ENCODE assay signal across 9 cellular contexts in the genomic region with DNA sequence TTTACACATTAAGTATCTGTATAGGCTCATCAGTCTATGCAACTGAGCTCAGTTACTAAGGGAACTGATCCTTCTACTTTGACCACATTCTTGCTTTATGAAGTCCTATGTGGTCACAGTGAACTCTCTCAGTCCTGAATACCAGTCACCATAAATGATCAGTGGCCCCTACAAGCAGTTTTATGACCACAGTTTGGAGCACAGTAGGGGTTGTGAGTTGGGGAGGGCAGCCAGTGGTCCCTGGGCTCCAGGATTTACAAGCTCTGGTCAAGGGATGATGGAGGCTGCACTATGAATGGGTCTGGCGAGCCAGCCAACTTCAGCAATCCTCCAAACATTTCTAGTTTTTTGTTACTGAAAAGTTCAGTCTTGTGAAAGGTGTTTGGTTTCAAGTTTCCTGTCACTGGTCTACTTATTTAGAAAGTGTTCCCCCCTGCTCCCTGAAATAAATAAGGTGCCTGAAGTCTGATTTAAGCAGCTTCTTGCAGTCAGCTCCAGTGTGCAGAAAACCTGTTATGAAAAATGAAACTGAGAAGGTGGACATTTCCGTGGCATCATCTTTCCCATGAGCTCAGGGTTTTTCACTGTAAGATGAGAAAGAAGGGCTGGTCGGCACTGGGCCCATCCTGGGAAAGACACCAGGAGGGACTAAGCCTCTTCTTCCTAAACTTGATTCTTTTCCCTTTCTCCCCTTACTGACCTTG.
DNase-seq lines count a peak whose midpoint lies in the region; ATAC-seq lines count a peak whose summit lies in the region.
"Had no signal": no experiment of that assay in that cellular context is flagged by ENCODE, and none has a peak within 500 bp of the region (broad histone marks: within the 10 kb centered on the region; RNA-seq: fewer than 3 reads in every experiment).

No MANE protein-coding gene starts in this region.

- H3K14ac ChIP-seq in mesenchymal stem cell (ENCODE audit: low read length in 2 of 2) = no peak overlapping the region

- peak overlapping the region; percentile 76 for H3K27ac ChIP-seq in duodenal mucosa (ENCODE audit: low read depth, low read length)
- no peak overlapping the region for H3K27ac ChIP-seq in mesenchymal stem cell (ENCODE audit: low read length, poor library complexity, severe bottlenecking)

- no peak overlapping the region for H2AK5ac ChIP-seq in mesenchymal stem cell (ENCODE audit: low read length, severe bottlenecking)

- H3K9me3 ChIP-seq in duodenal mucosa (ENCODE audit: control insufficient read depth in 1 of 2, low read length in 2 of 2) = no peaks in the 10 kb centered on the region
- no peaks in the 10 kb centered on the region for H3K9me3 ChIP-seq in mesenchymal stem cell (ENCODE audit: control insufficient read depth, low read length)

- H3K4me3 ChIP-seq in duodenal mucosa (ENCODE audit: low read depth in 1 of 2, low read length in 2 of 2) = peak overlapping the region in 1 of 2 donors; percentile 6
- no peak overlapping the region for H3K4me3 ChIP-seq in mesenchymal stem cell (ENCODE audit: insufficient read depth in 1 of 2, low read depth in 1 of 2, low read length in 2 of 2)

- H3K4me1 ChIP-seq in duodenal mucosa (ENCODE audit: control insufficient read depth in 1 of 2, insufficient read depth in 2 of 2, low read length in 2 of 2) = peaks cover 52 to 58% of the 10 kb centered on the region in 2 donors
- H3K4me1 ChIP-seq in mesenchymal stem cell (ENCODE audit: control insufficient read depth, insufficient read depth, low read depth, low read length) = peaks cover 4% of the 10 kb centered on the region

- no peak overlapping the region for H3K18ac ChIP-seq in mesenchymal stem cell (ENCODE audit: low read depth in 1 of 2, low read length in 2 of 2)

- H3K9ac ChIP-seq in duodenal mucosa (ENCODE audit: low read depth in 1 of 2, low read length in 2 of 2) = peak overlapping the region; percentile 40 to 52
- H3K9ac ChIP-seq in mesenchymal stem cell (ENCODE audit: low read length) = no peak overlapping the region

- H3K79me1 ChIP-seq in mesenchymal stem cell (replicated peaks; ENCODE audit: low read length, poor library complexity, severe bottlenecking) = no peaks in the 10 kb centered on the region

- H4K8ac ChIP-seq in mesenchymal stem cell (ENCODE audit: low read length) = no peak overlapping the region

- no peak overlapping the region for H3K4ac ChIP-seq in mesenchymal stem cell (ENCODE audit: low read depth in 1 of 2, low read length in 2 of 2)

- H3K27me3 ChIP-seq in duodenal mucosa (ENCODE audit: control insufficient read depth in 1 of 2, insufficient read depth in 2 of 2, low read length in 2 of 2) = no peaks in the 10 kb centered on the region
- H3K27me3 ChIP-seq in mesenchymal stem cell (ENCODE audit: control insufficient read depth in 1 of 2, insufficient read depth in 1 of 2, low read length in 2 of 2) = no peaks in the 10 kb centered on the region

- H3K4me2 ChIP-seq in mesenchymal stem cell (ENCODE audit: low read length, poor library complexity, severe bottlenecking) = no peak overlapping the region

- peaks cover 4 to 7% of the 10 kb centered on the region in 2 donors for H3K36me3 ChIP-seq in duodenal mucosa (ENCODE audit: control insufficient read depth in 1 of 2, insufficient read depth in 2 of 2, low read length in 2 of 2)
- H3K36me3 ChIP-seq in mesenchymal stem cell (ENCODE audit: control insufficient read depth in 1 of 2, insufficient read depth in 2 of 2, low read depth in 1 of 2, low read length in 2 of 2) = peaks cover 0 to 6% of the 10 kb centered on the region in 2 experiments

- no peak overlapping the region for H2BK120ac ChIP-seq in mesenchymal stem cell (ENCODE audit: low read depth, low read length)

- H3K23ac ChIP-seq in mesenchymal stem cell (ENCODE audit: low read length in 2 of 2) = no peak overlapping the region

- H4K91ac ChIP-seq in mesenchymal stem cell (ENCODE audit: low read length) = no peak overlapping the region

- ATAC-seq in GM19438 (IDR thresholded peaks at IDR 0.05; ENCODE audit: low read depth, unreplicated experiment) (peak; percentile 82), HG03378 (IDR thresholded peaks at IDR 0.05; ENCODE audit: unreplicated experiment) (peak; percentile 93)
- ATAC-seq: HCT116 had no signal

- no peak overlapping the region for H2BK15ac ChIP-seq in mesenchymal stem cell (ENCODE audit: low read depth, poor library complexity, severe bottlenecking)

- no peak overlapping the region for H2AFZ ChIP-seq in mesenchymal stem cell (ENCODE audit: low read depth, low read length)

- H2BK5ac ChIP-seq in mesenchymal stem cell (ENCODE audit: low read depth, low read length, poor library complexity, severe bottlenecking) = no peak overlapping the region

- WGBS in mesenchymal stem cell = 69% methylated on average over 2 of the region's 3 CpGs

- DNase-seq in EH (ENCODE audit: low read depth) = peak; percentile 47
- no peak for DNase-seq in SIG-M5 (lab: John Stamatoyannopoulos, UW)
- DNase-seq in DMS 273 (lab: John Stamatoyannopoulos, UW; ENCODE audit: unreplicated experiment) = no peak
- DNase-seq in mesenchymal stem cell = no peak
- no peak for DNase-seq in C1 segment of cervical spinal cord (lab: John Stamatoyannopoulos, UW)

- no peak overlapping the region for H2BK12ac ChIP-seq in mesenchymal stem cell (ENCODE audit: low read length in 2 of 2)
